In genomic region chr9:101028346-101029299, GRCh38 we compare ENCODE assay signal across 8 cellular contexts. TPM values are rescaled to one million over a fixed set of nuclear protein-coding genes. Genes with fewer than 3 reads are reported as not detected.
DNase-seq lines count a peak whose midpoint lies in the region; ATAC-seq, FAIRE-seq and TF ChIP-seq lines count a peak whose summit lies in the region.

Gene PLPPR1, plus strand, starts transcription at chr9:101028727.

- in situ Hi-C loops in HepG2 (cut with HindIII; ENCODE audit: extremely low pct_ligation_motif_present, low pct_unique_long_range_greater_than_20kb): no loop called here

- H4K20me1 ChIP-seq in HepG2 (ENCODE audit: insufficient read depth, low read length): no peaks in the 10 kb centered on the region

- WGBS in HepG2 (ENCODE audit: low lambda C conversion rate): 1% methylated on average over 23 of the region's 89 CpGs

- peak in 1 of 2 experiments; percentile 38; a peak in 1 of 4 replicates for TF ChIP-seq EP300 in HepG2 (IDR thresholded peaks at IDR 0.05; ENCODE audit: low read depth in 2 of 2, low read length in 2 of 2)
- TF ChIP-seq EP300 in HepG2 (CRISPR knock-in tag; IDR thresholded peaks at IDR 0.05; ENCODE audit: borderline replicate concordance): no peak

- TF ChIP-seq CTCF in colonic mucosa (IDR thresholded peaks at IDR 0.05) (no peak), HepG2 (CRISPR knock-in tag; IDR thresholded peaks at IDR 0.05) (peak; percentile 54)

- no peaks in the 10 kb centered on the region for H3K79me2 ChIP-seq in HepG2 (ENCODE audit: insufficient read depth, low read length)

- BruUV-seq in HepG2 (replicated peaks; lab: Mats Ljungman, UMichigan): no TSS peak

- POLR2A ChIA-PET in HepG2 (lab: Yijun Ruan, JAX): interaction anchor here (1.0 to 2.8 kb wide), 4 partner anchors 10 to 370 kb away, joined by 5 to 19 read pairs (median 10); partner anchors contain the start of genes MRPL50 and ZNF189

- CTCF ChIA-PET in HepG2 (lab: Yijun Ruan, JAX; ENCODE audit: low intra/inter-chr PET ratio, low total read pairs): interaction anchor here (0.6 kb wide), 1 partner anchor 90 kb away, joined by 3 read pairs; no protein-coding TSS in a partner anchor

- peak within 1 kb of the TSS; percentile 98 for H3K4me2 ChIP-seq in HepG2 (ENCODE audit: low read depth, low read length)

- H3K27ac ChIP-seq in colonic mucosa: no peak within 1 kb of the TSS
- peak within 1 kb of the TSS; percentile 77 for H3K27ac ChIP-seq in HepG2 (ENCODE audit: extremely low read length, insufficient read depth, low read length)
- H3K27ac ChIP-seq in temporal lobe (ENCODE audit: low read depth, low read length): peak within 1 kb of the TSS; percentile 55

- ATAC-seq in HepG2: peak; percentile 91
- no peak for ATAC-seq in HG02970 (IDR thresholded peaks at IDR 0.05; ENCODE audit: low FRiP score, unreplicated experiment)
- no peak for ATAC-seq in HG03457 (IDR thresholded peaks at IDR 0.05; ENCODE audit: unreplicated experiment)

- DNase-seq in NCI-H2081 (lab: John Stamatoyannopoulos, UW) (peak; percentile 78 to 85), NCI-H2081 treated with DMSO at 0.1 percent for 48 hours (lab: John Stamatoyannopoulos, UW) (no peak), NCI-H69 (lab: John Stamatoyannopoulos, UW) (peak; percentile 94), colonic mucosa (peak; percentile 76), HepG2 (ENCODE audit: low spot score) (peak; percentile 89)

- H3K36me3 ChIP-seq in colonic mucosa (no peaks in the 10 kb centered on the region), HepG2 (replicated peaks in 1 of 2; ENCODE audit: control insufficient read depth in 1 of 2, insufficient read depth in 2 of 2, low read length in 2 of 2) (no peaks in the 10 kb centered on the region)

- intact Hi-C loops in colonic mucosa (cut with DNase I) (no loop called here), HepG2 (cut with micrococcal nuclease; ENCODE audit: unreplicated experiment) (loop anchor here (1.0 to 5.0 kb wide), 3 partner anchors 34 to 206 kb away; no protein-coding TSS in a partner anchor)

- H3K4me3 ChIP-seq in colonic mucosa (peak within 1 kb of the TSS; percentile 46), HepG2 (replicated peaks in 1 of 3; ENCODE audit: insufficient read depth in 1 of 3, low read depth in 2 of 3, low read length in 3 of 3) (peak within 1 kb of the TSS; percentile 89 to 92 (median 91))

- TF ChIP-seq RAD21 in HepG2 (CRISPR knock-in tag; IDR thresholded peaks at IDR 0.05): peak; percentile 20; the same call in 1 of the 2 replicates

- peak within 1 kb of the TSS; percentile 87 for H2AFZ ChIP-seq in HepG2 (ENCODE audit: low read length)

- H3K9me3 ChIP-seq in colonic mucosa (no peaks in the 10 kb centered on the region), HepG2 (ENCODE audit: low read length) (no peaks in the 10 kb centered on the region)

- H3K27me3 ChIP-seq in colonic mucosa: peaks cover 18% of the 10 kb centered on the region
- peaks cover 3 to 8% of the 10 kb centered on the region in 2 experiments; a peak in 3 of 5 replicates for H3K27me3 ChIP-seq in HepG2 (ENCODE audit: control insufficient read depth in 1 of 2, insufficient read depth in 2 of 2, low read length in 2 of 2)

- peak; percentile 76 to 89 for TF ChIP-seq POLR2A in HepG2 (IDR thresholded peaks at IDR 0.05; ENCODE audit: insufficient read depth in 1 of 2, low read depth in 2 of 2, low read length in 2 of 2)

- FAIRE-seq in HepG2 (lab: Jason Lieb, UNC): peak; percentile 67

- H3K4me1 ChIP-seq in colonic mucosa (no peaks in the 10 kb centered on the region), HepG2 (ENCODE audit: insufficient read depth, low read length) (peaks cover 38% of the 10 kb centered on the region)

- no peak within 1 kb of the TSS for H3K9ac ChIP-seq in colonic mucosa (ENCODE audit: low read depth in 2 of 2, low read length in 2 of 2)
- peak within 1 kb of the TSS; percentile 81 for H3K9ac ChIP-seq in HepG2 (ENCODE audit: insufficient read depth, low read depth, low read length)

TF ChIP-seq in HepG2, 621 proteins besides CTCF, POLR2A, EP300 and RAD21 (continues in another document):
- TF ChIP-seq STAT5B (CRISPR knock-in tag; IDR thresholded peaks at IDR 0.05) (no peak), ZNF138 (CRISPR knock-in tag; IDR thresholded peaks at IDR 0.05; ENCODE audit: low read depth) (no peak), MXI1 (IDR thresholded peaks at IDR 0.05; ENCODE audit: borderline replicate concordance, low read depth, low read length) (no peak), ZSCAN29 (CRISPR knock-in tag; conservative IDR thresholded peaks at IDR 0.05) (peak; percentile 47; the same call in 1 of the 2 replicates), FOXP4 (CRISPR knock-in tag; IDR thresholded peaks at IDR 0.05) (peak; percentile 49), ZNF747 (CRISPR knock-in tag; IDR thresholded peaks at IDR 0.05; ENCODE audit: borderline replicate concordance) (no peak), ZNF564 (CRISPR knock-in tag; IDR thresholded peaks at IDR 0.05) (peak; percentile 50; the same call in 1 of the 2 replicates), ZFY (CRISPR knock-in tag; IDR thresholded peaks at IDR 0.05) (peak; percentile 50), FOXJ3 (CRISPR knock-in tag; IDR thresholded peaks at IDR 0.05; ENCODE audit: borderline replicate concordance) (peak; percentile 37; the same call in 1 of the 2 replicates), RORA (CRISPR knock-in tag; IDR thresholded peaks at IDR 0.05) (no peak)
- TF ChIP-seq, protein P1, sequence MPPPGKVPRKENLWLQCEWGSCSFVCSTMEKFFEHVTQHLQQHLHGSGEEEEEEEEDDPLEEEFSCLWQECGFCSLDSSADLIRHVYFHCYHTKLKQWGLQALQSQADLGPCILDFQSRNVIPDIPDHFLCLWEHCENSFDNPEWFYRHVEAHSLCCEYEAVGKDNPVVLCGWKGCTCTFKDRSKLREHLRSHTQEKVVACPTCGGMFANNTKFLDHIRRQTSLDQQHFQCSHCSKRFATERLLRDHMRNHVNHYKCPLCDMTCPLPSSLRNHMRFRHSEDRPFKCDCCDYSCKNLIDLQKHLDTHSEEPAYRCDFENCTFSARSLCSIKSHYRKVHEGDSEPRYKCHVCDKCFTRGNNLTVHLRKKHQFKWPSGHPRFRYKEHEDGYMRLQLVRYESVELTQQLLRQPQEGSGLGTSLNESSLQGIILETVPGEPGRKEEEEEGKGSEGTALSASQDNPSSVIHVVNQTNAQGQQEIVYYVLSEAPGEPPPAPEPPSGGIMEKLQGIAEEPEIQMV (CRISPR knock-in tag; IDR thresholded peaks at IDR 0.05; ENCODE audit: low read depth): peak; percentile 57
- TF ChIP-seq, protein P2, sequence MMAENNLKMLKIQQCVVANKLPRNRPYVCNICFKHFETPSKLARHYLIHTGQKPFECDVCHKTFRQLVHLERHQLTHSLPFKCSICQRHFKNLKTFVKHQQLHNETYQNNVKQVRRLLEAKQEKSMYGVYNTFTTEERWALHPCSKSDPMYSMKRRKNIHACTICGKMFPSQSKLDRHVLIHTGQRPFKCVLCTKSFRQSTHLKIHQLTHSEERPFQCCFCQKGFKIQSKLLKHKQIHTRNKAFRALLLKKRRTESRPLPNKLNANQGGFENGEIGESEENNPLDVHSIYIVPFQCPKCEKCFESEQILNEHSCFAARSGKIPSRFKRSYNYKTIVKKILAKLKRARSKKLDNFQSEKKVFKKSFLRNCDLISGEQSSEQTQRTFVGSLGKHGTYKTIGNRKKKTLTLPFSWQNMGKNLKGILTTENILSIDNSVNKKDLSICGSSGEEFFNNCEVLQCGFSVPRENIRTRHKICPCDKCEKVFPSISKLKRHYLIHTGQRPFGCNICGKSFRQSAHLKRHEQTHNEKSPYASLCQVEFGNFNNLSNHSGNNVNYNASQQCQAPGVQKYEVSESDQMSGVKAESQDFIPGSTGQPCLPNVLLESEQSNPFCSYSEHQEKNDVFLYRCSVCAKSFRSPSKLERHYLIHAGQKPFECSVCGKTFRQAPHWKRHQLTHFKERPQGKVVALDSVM (CRISPR knock-in tag; IDR thresholded peaks at IDR 0.05): no peak

RNA-seq across cellular contexts. Expression of gene PLPPR1, which starts in this region (rescaled TPM):
- under 1 TPM; 0.25 to 0.69 TPM for total RNA-seq in colonic mucosa
- 16.0 and 16.4 TPM in 2 replicates for total RNA-seq in HepG2 (2016; rRNA removed; fragmentation: Illumina TruSeq; extraction: Trizol)
- total RNA-seq in HepG2 (2016; cell fraction: cytosol; rRNA removed; fragmentation: Illumina TruSeq; extraction: Trizol; ENCODE audit: low read depth): 6.2 and 7.8 TPM in 2 replicates
- 17.0 and 17.5 TPM in 2 replicates for total RNA-seq in HepG2 (2016; cell fraction: insoluble cytoplasmic fraction; rRNA removed; fragmentation: Illumina TruSeq; extraction: Trizol)
- total RNA-seq in HepG2 (2016; cell fraction: membrane; rRNA removed; fragmentation: Illumina TruSeq; extraction: Trizol): 20.8 and 21.7 TPM in 2 replicates
- total RNA-seq in HepG2 (2016; cell fraction: nucleus; rRNA removed; fragmentation: Illumina TruSeq; extraction: Trizol): 18.0 and 19.3 TPM in 2 replicates
- 52.6 and 84.7 TPM in 2 replicates for polyA plus RNA-seq in HepG2 (2011; rRNA removed)
- polyA plus RNA-seq in HepG2 (2011; cell fraction: cytosol; rRNA removed): 30.0 and 39.0 TPM in 2 replicates
- polyA plus RNA-seq in HepG2 (2011; cell fraction: nucleus; rRNA removed): 10.4 and 18.8 TPM in 2 replicates
- 38.4 and 66.6 TPM in 2 replicates for polyA plus RNA-seq in HepG2 (2012)
- polyA plus RNA-seq in HepG2 (2016; cell fraction: cytosol; fragmentation: Illumina TruSeq; extraction: Trizol; ENCODE audit: low read depth): 5.0 and 6.1 TPM in 2 replicates
- polyA plus RNA-seq in HepG2 (2016; cell fraction: insoluble cytoplasmic fraction; fragmentation: Illumina TruSeq; extraction: Trizol; ENCODE audit: low read depth): 13.6 and 13.8 TPM in 2 replicates
- 13.1 and 14.2 TPM in 2 replicates for polyA plus RNA-seq in HepG2 (2016; cell fraction: membrane; fragmentation: Illumina TruSeq; extraction: Trizol; ENCODE audit: low read depth)
- polyA plus RNA-seq in HepG2 (2016; cell fraction: nucleus; fragmentation: Illumina TruSeq; extraction: Trizol; ENCODE audit: insufficient read depth, low read depth): 10.4 and 13.8 TPM in 2 replicates
- polyA minus RNA-seq in HepG2 (2011; rRNA and poly(A)+ RNA removed; ENCODE audit: low replicate concordance): 186 TPM in 1 of 2 replicates, not detected in the other
- 37.9 and 45.9 TPM in 2 replicates for polyA minus RNA-seq in HepG2 (2011; cell fraction: cytosol; rRNA and poly(A)+ RNA removed)
- polyA minus RNA-seq in HepG2 (2011; cell fraction: nucleus; rRNA and poly(A)+ RNA removed): 120 and 137 TPM in 2 replicates
- total RNA-seq in temporal lobe: 122 TPM

Comparison
In these comparisons a context has a peak if more than half of its experiments do, and no peak if none do; other contexts are left out.
1. RNA of gene PLPPR1 (total RNA-seq): 122 TPM in temporal lobe (single experiment) and 6.2 to 21.7 TPM in HepG2; 0.25 to 0.69 TPM in colonic mucosa; every median in the first group is over 4 times any median in the second.
2. Peak in DNase-seq and H3K4me3 ChIP-seq in colonic mucosa; RNA of the gene not detected or under 1 TPM.